In the genomic region with DNA sequence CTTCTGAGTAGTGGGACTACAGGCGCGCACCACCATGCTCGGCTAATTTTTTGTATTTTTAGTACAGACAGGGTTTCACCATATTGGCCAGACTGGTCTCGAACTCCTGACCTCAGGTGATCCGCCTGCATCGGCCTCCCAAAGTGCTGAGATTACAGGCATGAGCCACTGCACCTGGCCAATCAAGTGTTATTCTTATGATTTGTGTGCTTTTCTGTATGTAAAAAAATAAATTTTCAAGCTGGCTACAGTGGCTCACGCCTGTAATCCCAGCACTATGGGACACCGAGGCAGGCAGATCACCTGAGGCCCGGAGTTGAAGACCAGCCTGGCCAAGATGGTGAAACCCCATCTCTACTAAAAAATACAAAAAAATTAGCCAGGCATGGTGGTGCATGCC, we compare ENCODE assay signal across 11 cellular contexts. TPM values are rescaled to one million over a fixed set of nuclear protein-coding genes. Genes with fewer than 3 reads are reported as not detected.
"Had no signal": no experiment of that assay in that cellular context is flagged by ENCODE, and none has a peak within 500 bp of the region (broad histone marks: within the 10 kb centered on the region; RNA-seq: fewer than 3 reads in every experiment).

No MANE protein-coding gene starts in this region.

RNA-seq across cellular contexts. Expression of gene LDLRAD2, which starts 41.5 kb away (rescaled TPM):
- total RNA-seq: activated CD4-positive, alpha-beta memory T cell treated with anti-CD3 and anti-CD28 coated beads, Interleukin-2, amount 10 ng/mL, durations not matched to agents 7 days and 5 days; activated CD4-positive, alpha-beta T cell treated with anti-CD3 and anti-CD28 coated beads, Interleukin-2, amount 10 ng/mL, durations not matched to agents 7 days and 5 days; activated T-helper 17 cell treated with anti-CD3 and anti-CD28 coated beads, Interleukin-2, amount 50 U/mL, for 72 hours; bronchial epithelial cell; dermis microvascular lymphatic vessel endothelial cell; esophagus squamous epithelium; fibroblast of lung; fibroblast of villous mesenchyme; glomerular endothelial cell; T-helper 1 cell treated with Interleukin-12 subunit alpha and Interleukin-12 subunit beta and Interleukin-4 antibody, amounts not matched to agents 30 ng/mL and 1 ng/mL, for 36 hours had no signal
- polyA plus RNA-seq: endothelial cell of umbilical vein, fibroblast of lung had no signal
